ENCODE assay signal across 11 cellular contexts in the genomic region with DNA sequence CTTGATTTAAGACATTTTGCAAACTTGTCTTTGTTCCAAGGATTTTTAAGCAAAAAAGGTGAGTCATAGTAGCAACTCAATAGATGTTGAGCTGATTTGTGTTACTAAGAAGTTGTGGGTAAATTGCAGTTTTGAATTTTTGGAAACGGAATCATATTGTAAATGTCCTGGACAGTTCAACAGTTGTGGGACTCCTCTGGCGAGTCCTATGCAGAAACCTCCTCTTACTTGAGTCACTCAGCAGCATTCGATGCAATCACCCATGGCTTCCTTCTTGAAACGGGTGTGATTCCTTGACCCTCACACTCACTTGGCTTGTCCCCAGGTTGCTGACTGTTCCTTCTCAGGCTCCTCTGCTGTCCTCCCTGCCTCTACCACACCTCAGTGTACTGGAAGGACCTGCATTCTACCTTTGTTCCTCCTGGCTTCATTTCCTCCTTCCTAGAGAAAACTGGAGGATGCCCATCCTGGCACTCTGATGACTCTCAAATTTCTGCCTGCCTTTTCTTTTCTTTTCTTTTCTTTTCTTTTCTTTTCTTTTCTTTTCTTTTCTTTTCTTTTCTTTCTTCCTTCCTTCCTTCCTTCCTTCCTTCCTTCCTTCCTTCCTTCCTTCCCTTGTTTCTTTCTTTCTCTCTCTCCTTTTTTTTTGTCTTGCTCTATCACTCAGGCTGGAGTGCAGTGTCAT. TPM values are rescaled to one million over a fixed set of nuclear protein-coding genes. Genes with fewer than 3 reads are reported as not detected.
A peak's percentile ranks its signal among the peaks of the same experiment; 100 is the strongest.
DNase-seq lines count a peak whose midpoint lies in the region; TF ChIP-seq lines count a peak whose summit lies in the region.
"Had no signal": no experiment of that assay in that cellular context is flagged by ENCODE, and none has a peak within 500 bp of the region (broad histone marks: within the 10 kb centered on the region; RNA-seq: fewer than 3 reads in every experiment).

No MANE protein-coding gene starts in this region.

- no peaks in the 10 kb centered on the region for H3K36me3 ChIP-seq in fibroblast of lung (ENCODE audit: control insufficient read depth, insufficient read depth, low read length)
- no peaks in the 10 kb centered on the region for H3K36me3 ChIP-seq in endodermal cell (ENCODE audit: control insufficient read depth, insufficient read depth, low read length)

- no peaks in the 10 kb centered on the region for H3K79me2 ChIP-seq in fibroblast of lung (ENCODE audit: control insufficient read depth, insufficient read depth, low read length)

- 90 to 98% methylated on average over 4 of the region's 4 CpGs for WGBS in endodermal cell (ENCODE audit: insufficient coverage in 1 of 2, insufficient read length in 1 of 2), 2 experiments

- H3K36me3 Mint-ChIP-seq in endodermal cell (ENCODE audit: low read depth) = no peaks in the 10 kb centered on the region

- H3K9me3 Mint-ChIP-seq in endodermal cell = no peaks in the 10 kb centered on the region
- H3K9me3 Mint-ChIP-seq: dendritic cell treated with granulocyte-macrophage colony-stimulating factor and Interleukin-4, amounts not matched to agents 40 ng/mL and 50 ng/mL, for 4 days had no signal

- H3K4me1 ChIP-seq in fibroblast of lung (ENCODE audit: control insufficient read depth, extremely low read depth, insufficient read depth, low read length) (peaks cover 7% of the 10 kb centered on the region), endodermal cell (ENCODE audit: control insufficient read depth, insufficient read depth, low read length) (peaks cover 9% of the 10 kb centered on the region)

- no peaks in the 10 kb centered on the region for H3K9me3 ChIP-seq in fibroblast of lung (ENCODE audit: control insufficient read depth, insufficient read depth, low read depth, low read length)
- no peaks in the 10 kb centered on the region for H3K9me3 ChIP-seq in endodermal cell (ENCODE audit: control insufficient read depth, low read length)

- DNase-seq in NOMO-1 treated with DMSO at 0.1 percent for 48 hours (lab: John Stamatoyannopoulos, UW; ENCODE audit: unreplicated experiment) = peak; percentile 26
- no peak for DNase-seq in NOMO-1 treated with dmso at 0.1 percent for 144 hours (lab: John Stamatoyannopoulos, UW; ENCODE audit: unreplicated experiment)
- DNase-seq in RPMI8226 = peak; percentile 48
- peak; percentile 88 to 93 for DNase-seq in fibroblast of lung (ENCODE audit: low read depth in 2 of 2)
- peak; percentile 95 for DNase-seq in stromal cell of bone marrow (ENCODE audit: low read depth)
- no peak for DNase-seq in endodermal cell
- DNase-seq in HT-29 (ENCODE audit: low spot score) = no peak
- no peak for DNase-seq in HuH-7.5 (ENCODE audit: low spot score)
- DNase-seq: MV-4-11, T-helper 9 cell had no signal

- peak overlapping the region; percentile 25 for H3K4me2 ChIP-seq in fibroblast of lung (ENCODE audit: extremely low read depth, insufficient read depth, low read length)

- peaks cover 21% of the 10 kb centered on the region for H3K4me1 Mint-ChIP-seq in endodermal cell

- H3K27me3 Mint-ChIP-seq in endodermal cell (ENCODE audit: insufficient read depth) = peaks cover 38% of the 10 kb centered on the region

- no peak overlapping the region for H2AFZ ChIP-seq in fibroblast of lung (ENCODE audit: low read length)

- H3K27ac ChIP-seq in fibroblast of lung (ENCODE audit: insufficient read depth, low read length) = peak overlapping the region; percentile 24
- no peak overlapping the region for H3K27ac ChIP-seq in endodermal cell (ENCODE audit: low read depth, low read length)

- H3K27me3 ChIP-seq in fibroblast of lung (ENCODE audit: control insufficient read depth, insufficient read depth, low read length) (no peaks in the 10 kb centered on the region), endodermal cell (ENCODE audit: control insufficient read depth, insufficient read depth, low read length, poor library complexity, severe bottlenecking) (peaks cover 17% of the 10 kb centered on the region)

- no peak overlapping the region for H3K9ac ChIP-seq in fibroblast of lung (ENCODE audit: insufficient read depth, low read length)
- no peak overlapping the region for H3K9ac ChIP-seq in endodermal cell (ENCODE audit: extremely low read depth, low read length, poor library complexity, severe bottlenecking)

- no peak overlapping the region for H3K4me3 ChIP-seq in fibroblast of lung (replicated peaks in 1 of 4; ENCODE audit: control extremely low read depth in 1 of 4, insufficient read depth in 1 of 4, low read depth in 3 of 4, low read length in 4 of 4)
- H3K4me3 ChIP-seq in endodermal cell (ENCODE audit: low read length) = no peak overlapping the region

- no peak overlapping the region for H3K27ac Mint-ChIP-seq in endodermal cell
- H3K27ac Mint-ChIP-seq: dendritic cell treated with granulocyte-macrophage colony-stimulating factor and Interleukin-4, amounts not matched to agents 40 ng/mL and 50 ng/mL, for 4 days had no signal

- H3K4me3 Mint-ChIP-seq in endodermal cell = no peak overlapping the region

- no peak for TF ChIP-seq CTCF in fibroblast of lung (conservative IDR thresholded peaks at IDR 0.05 in 1 of 2, IDR thresholded peaks at IDR 0.05 in 1 of 2; ENCODE audit: low read depth in 1 of 2, low read length in 2 of 2)
- TF ChIP-seq CTCF in endodermal cell (conservative IDR thresholded peaks at IDR 0.05) = no peak

- H4K20me1 ChIP-seq in fibroblast of lung (ENCODE audit: control insufficient read depth, extremely low read depth, insufficient read depth, low read length) = no peaks in the 10 kb centered on the region

RNA-seq across cellular contexts. Expression of a gene that starts 52.8 kb away (rescaled TPM):
- 0.51 and 4.8 TPM in 2 replicates for total RNA-seq in fibroblast of lung
- polyA plus RNA-seq in fibroblast of lung = 1.4 and 3.7 TPM in 2 replicates
- polyA plus RNA-seq in fibroblast of lung (2012) = 0.88 and 2.7 TPM in 2 replicates
- polyA minus RNA-seq in fibroblast of lung (ENCODE audit: low replicate concordance) = 0.27 and 4.1 TPM in 2 replicates
- total RNA-seq in endodermal cell = 1 to 10 TPM in 1 of 2 donors, under 1 TPM in 1; 0.86 to 1.8 TPM
- polyA plus RNA-seq in endodermal cell (2013, experiment 1 of 2) = 0.36 TPM
- polyA plus RNA-seq in endodermal cell (2013, experiment 2 of 2) = 0.37 TPM
- 0.36 and 4.0 TPM in 2 replicates for total RNA-seq in HT-29 (2014; rRNA removed; shearing (Covaris generic))

Comparison
In these comparisons a context has a peak if more than half of its experiments do, and no peak if none do; other contexts are left out.
1. DNase-seq: peak in NOMO-1 treated with DMSO at 0.1 percent for 48 hours (single experiment), RPMI8226 (single experiment), fibroblast of lung (2 of 2) and stromal cell of bone marrow (single experiment); none in NOMO-1 treated with dmso at 0.1 percent for 144 hours (single experiment), endodermal cell (single experiment), HT-29 (single experiment) and HuH-7.5 (single experiment).